Comparison of ENCODE assay signal across 8 cellular contexts in genomic region chr1:37808369-37809319, GRCh38. TPM values are rescaled to one million over a fixed set of nuclear protein-coding genes. Genes with fewer than 3 reads are reported as not detected.
A peak's percentile ranks its signal among the peaks of the same experiment; 100 is the strongest.
DNase-seq lines count a peak whose midpoint lies in the region; ATAC-seq and TF ChIP-seq lines count a peak whose summit lies in the region.

No MANE protein-coding gene starts in this region.

- H3K27me3 Mint-ChIP-seq in activated naive CD8-positive, alpha-beta T cell: no peaks in the 10 kb centered on the region
- H3K27me3 Mint-ChIP-seq in neural crest cell (ENCODE audit: low read depth): no peaks in the 10 kb centered on the region

- peaks cover 5% of the 10 kb centered on the region for H3K36me3 Mint-ChIP-seq in activated naive CD8-positive, alpha-beta T cell
- H3K36me3 Mint-ChIP-seq in neural crest cell (ENCODE audit: low read depth): peaks cover 8% of the 10 kb centered on the region

- H3K9me3 Mint-ChIP-seq in activated naive CD8-positive, alpha-beta T cell (ENCODE audit: low read depth): no peaks in the 10 kb centered on the region
- H3K9me3 Mint-ChIP-seq in neural crest cell: no peaks in the 10 kb centered on the region

- peak; percentile 43 for ATAC-seq in GM19324 (IDR thresholded peaks at IDR 0.05; ENCODE audit: low FRiP score, unreplicated experiment)
- ATAC-seq in HG03342 (IDR thresholded peaks at IDR 0.05; ENCODE audit: unreplicated experiment): peak; percentile 17

- H3K4me3 Mint-ChIP-seq in activated naive CD8-positive, alpha-beta T cell: peak overlapping the region; percentile 93
- H3K4me3 Mint-ChIP-seq in neural crest cell: peak overlapping the region; percentile 95

- peak; percentile 88 for DNase-seq in D341Med (ENCODE audit: low spot score)
- DNase-seq in NCI-H526 treated with DMSO at 0.1 percent for 48 hours (lab: John Stamatoyannopoulos, UW): peak; percentile 81
- peak; percentile 64 for DNase-seq in germinal center (ENCODE audit: low spot score)
- DNase-seq in neural crest cell (ENCODE audit: low read depth, low spot score): peak; percentile 61
- no peak for DNase-seq in effector CD8-positive, alpha-beta T cell (lab: John Stamatoyannopoulos, UW)

- peaks cover 38% of the 10 kb centered on the region for H3K4me1 Mint-ChIP-seq in activated naive CD8-positive, alpha-beta T cell (ENCODE audit: low read depth)
- peaks cover 18% of the 10 kb centered on the region for H3K4me1 Mint-ChIP-seq in neural crest cell

- no peak for TF ChIP-seq CTCF in neural crest cell (conservative IDR thresholded peaks at IDR 0.05)

- H3K27ac Mint-ChIP-seq in activated naive CD8-positive, alpha-beta T cell: peak overlapping the region; percentile 89
- H3K27ac Mint-ChIP-seq in neural crest cell (ENCODE audit: unreplicated experiment): peak overlapping the region; percentile 94

RNA-seq across cellular contexts. Expression of gene YRDC, which starts 0.6 kb away (rescaled TPM):
- 17.0 and 17.6 TPM in 2 replicates for total RNA-seq in neural crest cell

RNA-seq across cellular contexts. Expression of gene C1orf122, which starts 1.1 kb away (rescaled TPM):
- 37.3 and 40.0 TPM in 2 replicates for total RNA-seq in neural crest cell

RNA-seq across cellular contexts. Expression of gene MANEAL, which starts 15.0 kb away (rescaled TPM):
- 16.0 and 17.6 TPM in 2 replicates for total RNA-seq in neural crest cell

RNA-seq across cellular contexts. Expression of gene EPHA10, which starts 43.7 kb away (rescaled TPM):
- total RNA-seq in neural crest cell: 0.63 and 0.77 TPM in 2 replicates

RNA-seq across cellular contexts. Expression of gene MTF1, which starts 50.7 kb away (rescaled TPM):
- total RNA-seq in neural crest cell: 15.7 and 19.9 TPM in 2 replicates
